ENCODE assay signal across 8 cellular contexts in genomic region chr3:126984391-126985142, GRCh38.
DNase-seq lines count a peak whose midpoint lies in the region; ATAC-seq and TF ChIP-seq lines count a peak whose summit lies in the region.

No MANE protein-coding gene starts in this region.

- peak overlapping the region; percentile 86 for H3K9ac ChIP-seq in SK-N-MC (ENCODE audit: insufficient read length)

- POLR2A ChIA-PET in GM10248 (lab: Yijun Ruan, JAX), result no interaction called here

- H3K9me3 ChIP-seq in SK-N-MC (ENCODE audit: low read depth, low read length), result no peaks in the 10 kb centered on the region

- TF ChIP-seq CTCF in GM12864 (IDR thresholded peaks at IDR 0.05; ENCODE audit: low read depth, low read length, missing control alignments), result no peak
- no peak for TF ChIP-seq CTCF in fibroblast of pulmonary artery (IDR thresholded peaks at IDR 0.05; ENCODE audit: low read length, missing control alignments)
- no peak for TF ChIP-seq CTCF in retinal pigment epithelial cell (conservative IDR thresholded peaks at IDR 0.05; ENCODE audit: low read depth, low read length)
- no peak for TF ChIP-seq CTCF in GM10248 (IDR thresholded peaks at IDR 0.05; ENCODE audit: control extremely low read depth, extremely low read depth, low read depth, missing control alignments)

- no peak overlapping the region for H3K27ac ChIP-seq in SK-N-MC

- peaks cover 10% of the 10 kb centered on the region; the same call in 1 of the 2 replicates for H3K36me3 ChIP-seq in SK-N-MC (ENCODE audit: insufficient read depth, low read length)

- H3K4me3 ChIP-seq in GM12864 (ENCODE audit: low read depth, low read length) (peak overlapping the region; percentile 62), SK-N-MC (peak overlapping the region; percentile 95), fibroblast of pulmonary artery (replicated peaks; ENCODE audit: low read depth, low read length) (peak overlapping the region; percentile 68), retinal pigment epithelial cell (ENCODE audit: low read length) (peak overlapping the region; percentile 62)

- DNase-seq in GM12864 (ENCODE audit: low read depth) (no peak), SK-N-MC (ENCODE audit: low read depth, low spot score) (no peak), fibroblast of pulmonary artery (ENCODE audit: low read depth) (no peak), retinal pigment epithelial cell (ENCODE audit: low read depth) (no peak), GM10248 (ENCODE audit: extremely low spot score) (no peak), MV-4-11 (lab: John Stamatoyannopoulos, UW) (no peak), hepatic stellate cell (ENCODE audit: low spot score) (no peak)

- CTCF ChIA-PET in GM10248 (lab: Yijun Ruan, JAX), result interaction anchor here (1.0 to 2.4 kb wide), 4 partner anchors 16 to 471 kb away, joined by 3 to 6 read pairs (median 3); no protein-coding TSS in a partner anchor

- ATAC-seq in HG03135 (IDR thresholded peaks at IDR 0.05; ENCODE audit: unreplicated experiment), result no peak
